ENCODE assay signal across 1 cellular context in the genomic region with DNA sequence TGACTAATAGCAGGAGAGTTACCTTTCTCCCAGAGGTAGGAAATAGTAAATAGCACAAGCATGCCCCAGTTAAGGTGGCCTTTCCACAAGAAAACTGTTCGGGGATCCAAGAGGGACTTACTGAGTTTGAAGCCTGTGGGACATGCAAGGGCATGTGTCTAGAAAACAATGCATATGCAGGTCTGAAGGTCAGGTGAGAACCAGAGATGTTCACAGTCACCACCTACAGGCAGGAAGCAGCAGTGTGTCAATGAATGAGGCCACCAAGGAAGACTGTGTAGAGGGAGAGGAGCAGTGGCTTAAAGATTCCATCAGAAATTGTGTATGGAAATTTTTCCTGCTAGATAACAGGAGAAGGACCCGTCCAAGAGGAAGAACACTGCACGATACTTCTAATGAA.
TF ChIP-seq lines count a peak whose summit lies in the region.

No MANE protein-coding gene starts in this region.

TF ChIP-seq in HepG2, 621 proteins besides CTCF, POLR2A, EP300 and RAD21 (continued from another document):
- no peak for TF ChIP-seq SOX13 (IDR thresholded peaks at IDR 0.05)
- TF ChIP-seq SOX13 (CRISPR knock-in tag; conservative IDR thresholded peaks at IDR 0.05 in 1 of 2, IDR thresholded peaks at IDR 0.05 in 1 of 2), result peak in 1 of 2 experiments; percentile 58; a peak in 2 of 4 replicates
- TF ChIP-seq KLF13 (CRISPR knock-in tag; IDR thresholded peaks at IDR 0.05), result no peak
- no peak for TF ChIP-seq CCDC6 (CRISPR knock-in tag; IDR thresholded peaks at IDR 0.05)
- peak; percentile 23; the same call in 1 of the 2 replicates for TF ChIP-seq ETV5 (CRISPR knock-in tag; IDR thresholded peaks at IDR 0.05; ENCODE audit: borderline replicate concordance)
- TF ChIP-seq ZNF614 (CRISPR knock-in tag; IDR thresholded peaks at IDR 0.05; ENCODE audit: borderline replicate concordance), result 0 out of 2 replicates have a peak, but pooled peaks have one; percentile 31
- TF ChIP-seq HNRNPUL1 (IDR thresholded peaks at IDR 0.05; ENCODE audit: low read depth, low read length), result no peak
- TF ChIP-seq, protein P1, sequence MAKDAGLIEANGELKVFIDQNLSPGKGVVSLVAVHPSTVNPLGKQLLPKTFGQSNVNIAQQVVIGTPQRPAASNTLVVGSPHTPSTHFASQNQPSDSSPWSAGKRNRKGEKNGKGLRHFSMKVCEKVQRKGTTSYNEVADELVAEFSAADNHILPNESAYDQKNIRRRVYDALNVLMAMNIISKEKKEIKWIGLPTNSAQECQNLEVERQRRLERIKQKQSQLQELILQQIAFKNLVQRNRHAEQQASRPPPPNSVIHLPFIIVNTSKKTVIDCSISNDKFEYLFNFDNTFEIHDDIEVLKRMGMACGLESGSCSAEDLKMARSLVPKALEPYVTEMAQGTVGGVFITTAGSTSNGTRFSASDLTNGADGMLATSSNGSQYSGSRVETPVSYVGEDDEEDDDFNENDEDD (CRISPR knock-in tag; IDR thresholded peaks at IDR 0.05; ENCODE audit: borderline replicate concordance), result peak; percentile 67; the same call in 1 of the 2 replicates
